9 cellular contexts compared by ENCODE assay signal in the genomic region with DNA sequence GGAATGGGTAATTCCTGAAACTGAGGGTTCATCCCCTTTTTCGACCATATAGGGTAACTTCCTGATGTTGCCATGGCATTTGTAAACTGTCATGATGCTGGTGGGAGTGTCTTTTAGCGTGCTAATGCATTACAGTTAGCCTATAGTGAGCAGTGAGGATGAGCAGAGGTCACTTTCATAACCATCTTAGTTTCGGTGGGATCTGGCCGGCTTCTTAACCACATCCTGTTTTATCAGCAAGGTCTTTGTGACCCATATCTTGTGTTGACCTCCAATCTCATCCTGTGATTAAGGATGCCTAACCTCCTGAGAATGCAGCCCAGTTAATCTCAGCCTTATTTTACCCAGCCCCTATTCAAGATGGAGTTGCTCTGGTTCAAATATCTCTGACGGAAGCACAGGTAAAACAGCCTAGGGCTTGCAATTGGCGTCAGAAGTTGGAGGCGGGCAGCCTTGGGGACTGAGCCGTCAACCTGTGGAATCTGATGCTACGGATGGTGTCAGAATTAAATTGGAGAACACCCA. TPM values are rescaled to one million over a fixed set of nuclear protein-coding genes. Genes with fewer than 3 reads are reported as not detected.
DNase-seq lines count a peak whose midpoint lies in the region; ATAC-seq, FAIRE-seq and TF ChIP-seq lines count a peak whose summit lies in the region.
"Had no signal": no experiment of that assay in that cellular context is flagged by ENCODE, and none has a peak within 500 bp of the region (broad histone marks: within the 10 kb centered on the region; RNA-seq: fewer than 3 reads in every experiment).

No MANE protein-coding gene starts in this region.

- H3K9me3 Mint-ChIP-seq in CD4-positive, alpha-beta T cell = peaks cover 9% of the 10 kb centered on the region
- no peaks in the 10 kb centered on the region for H3K9me3 Mint-ChIP-seq in central memory CD8-positive, alpha-beta T cell

- no peak overlapping the region for H3K4me3 Mint-ChIP-seq in CD4-positive, alpha-beta T cell
- no peak overlapping the region for H3K4me3 Mint-ChIP-seq in central memory CD8-positive, alpha-beta T cell

- H3K36me3 Mint-ChIP-seq in CD4-positive, alpha-beta T cell (ENCODE audit: low read depth) = peaks cover 60% of the 10 kb centered on the region
- H3K36me3 Mint-ChIP-seq in central memory CD8-positive, alpha-beta T cell (ENCODE audit: insufficient read depth) = peaks cover 4% of the 10 kb centered on the region

- DNase-seq in CD4-positive, alpha-beta T cell = no peak
- no peak for DNase-seq in central memory CD8-positive, alpha-beta T cell (ENCODE audit: low spot score in 2 of 2)
- DNase-seq in COR-L47 (lab: John Stamatoyannopoulos, UW) (no peak), anterior cingulate cortex (lab: John Stamatoyannopoulos, UW) (no peak), BE2C (no peak), H54 (ENCODE audit: insufficient read length, low spot score) (no peak)

- peak overlapping the region; percentile 20 for H3K27ac Mint-ChIP-seq in CD4-positive, alpha-beta T cell
- peak overlapping the region; percentile 38 for H3K27ac Mint-ChIP-seq in central memory CD8-positive, alpha-beta T cell (ENCODE audit: low read depth)

- peaks cover 37% of the 10 kb centered on the region for H3K4me1 Mint-ChIP-seq in CD4-positive, alpha-beta T cell (ENCODE audit: low read depth)
- H3K4me1 Mint-ChIP-seq in central memory CD8-positive, alpha-beta T cell = peaks cover 40% of the 10 kb centered on the region

- TF ChIP-seq CTCF in CD4-positive, alpha-beta T cell (IDR thresholded peaks at IDR 0.05) = no peak
- TF ChIP-seq CTCF in BE2C (IDR thresholded peaks at IDR 0.05; ENCODE audit: low read depth, low read length) = no peak

- no peaks in the 10 kb centered on the region for H3K9me3 ChIP-seq in CD4-positive, alpha-beta T cell (ENCODE audit: control insufficient read depth, low read length)
- no peaks in the 10 kb centered on the region for H3K9me3 ChIP-seq in BE2C

- TF ChIP-seq POLR2A in H54 (IDR thresholded peaks at IDR 0.05; ENCODE audit: low read depth, low read length) = no peak

- FAIRE-seq in H54 (lab: Jason Lieb, UNC) = no peak

- intact Hi-C loops in CD4-positive, alpha-beta T cell (cut with DNase I, micrococcal nuclease) = no loop called here

- no peaks in the 10 kb centered on the region for H3K36me3 ChIP-seq in BE2C

- H3K27me3 ChIP-seq in CD4-positive, alpha-beta T cell (ENCODE audit: control insufficient read depth, insufficient read depth, low read length) = no peaks in the 10 kb centered on the region
- no peaks in the 10 kb centered on the region for H3K27me3 ChIP-seq in BE2C
- H3K27me3 ChIP-seq: BLaER1 had no signal

- H3K27ac ChIP-seq in CD4-positive, alpha-beta T cell (ENCODE audit: low read depth, low read length) = no peak overlapping the region
- H3K27ac ChIP-seq: BLaER1 had no signal

- H3K27me3 Mint-ChIP-seq in CD4-positive, alpha-beta T cell = no peaks in the 10 kb centered on the region
- H3K27me3 Mint-ChIP-seq in central memory CD8-positive, alpha-beta T cell = no peaks in the 10 kb centered on the region

- POLR2A ChIA-PET in CD4-positive, alpha-beta T cell (lab: Charles Lee) = no interaction called here

- CTCF ChIA-PET in CD4-positive, alpha-beta T cell (lab: Charles Lee) = interaction anchor here (0.6 kb wide), 1 partner anchor 417 kb away, joined by 4 read pairs; no protein-coding TSS in a partner anchor

- no peaks in the 10 kb centered on the region for H3K4me1 ChIP-seq in BE2C
- H3K4me1 ChIP-seq: BLaER1 had no signal

- no peak for ATAC-seq in CD4-positive, alpha-beta T cell (ENCODE audit: poor library complexity)
- peak; percentile 95 for ATAC-seq in GM19463 (IDR thresholded peaks at IDR 0.05; ENCODE audit: unreplicated experiment)
- peak; percentile 90 for ATAC-seq in HG03521 (IDR thresholded peaks at IDR 0.05; ENCODE audit: unreplicated experiment)
- no peak for ATAC-seq in central memory CD8-positive, alpha-beta T cell (replicated peaks; ENCODE audit: extremely low read depth, poor library complexity, severe bottlenecking)

- no peak overlapping the region for H3K4me3 ChIP-seq in BE2C (ENCODE audit: low read depth, low read length)
- H3K4me3 ChIP-seq: BLaER1 had no signal

RNA-seq across cellular contexts. Expression of a gene that starts 19.5 kb away (rescaled TPM):
- total RNA-seq in CD4-positive, alpha-beta T cell = 1 to 10 TPM; 6.5 to 7.8 TPM
- polyA plus RNA-seq in BE2C (2012; ENCODE audit: insufficient read depth, insufficient read length, low read depth) = 31.7 TPM

Comparison
In these comparisons a context has a peak if more than half of its experiments do, and no peak if none do; other contexts are left out.
1. ATAC-seq: peak in GM19463 (single experiment) and HG03521 (single experiment); none in CD4-positive, alpha-beta T cell (single experiment) and central memory CD8-positive, alpha-beta T cell (single experiment).